In genomic region chr3:106687905-106688304, GRCh38 we compare ENCODE assay signal across 20 cellular contexts.
DNase-seq lines count a peak whose midpoint lies in the region; ATAC-seq, FAIRE-seq and TF ChIP-seq lines count a peak whose summit lies in the region.
"Had no signal": no experiment of that assay in that cellular context is flagged by ENCODE, and none has a peak within 500 bp of the region (broad histone marks: within the 10 kb centered on the region; RNA-seq: fewer than 3 reads in every experiment).

No MANE protein-coding gene starts in this region.

- DNase-seq in HepG2 (ENCODE audit: low spot score) (no peak), right lobe of liver (no peak), IMR-90 (no peak), RWPE2 (ENCODE audit: low spot score) (no peak), smooth muscle cell (lab: John Stamatoyannopoulos, UW; ENCODE audit: unreplicated experiment) (no peak), esophagus muscularis mucosa (ENCODE audit: extremely low spot score) (no peak), coronary artery (ENCODE audit: low spot score) (no peak)
- no peak for DNase-seq in activated T-helper 1 cell treated with anti-CD3 and anti-CD28 coated beads, Interleukin-12 subunit alpha, Interleukin-12 subunit beta, Interleukin-2, Interleukin-4 antibody, amounts not matched to agents 30 ng/mL and 10 ng/mL and 1 ng/mL, durations not matched to agents 14 hours and 24 hours and 36 hours (ENCODE audit: low spot score)
- DNase-seq: CD4-positive, CD25-positive, alpha-beta regulatory T cell; CD8-positive, alpha-beta T cell; DMS153; DND-41; H7 had no signal

- no peak overlapping the region for H2BK20ac ChIP-seq in IMR-90 (ENCODE audit: low read depth, low read length)

- no peaks in the 10 kb centered on the region for H3K9me1 ChIP-seq in IMR-90 (ENCODE audit: insufficient read depth, low read length)

- no peak overlapping the region for H4K8ac ChIP-seq in IMR-90 (ENCODE audit: low read depth in 2 of 2, low read length in 2 of 2)

- H4K91ac ChIP-seq in IMR-90 (ENCODE audit: insufficient read depth, low read depth, low read length), result no peak overlapping the region

- no peaks in the 10 kb centered on the region for H3K27me3 ChIP-seq in HepG2 (ENCODE audit: control insufficient read depth in 1 of 2, insufficient read depth in 2 of 2, low read length in 2 of 2)
- no peaks in the 10 kb centered on the region for H3K27me3 ChIP-seq in right lobe of liver
- H3K27me3 ChIP-seq in IMR-90 (ENCODE audit: control insufficient read depth, insufficient read depth, low read length), result no peaks in the 10 kb centered on the region
- no peaks in the 10 kb centered on the region for H3K27me3 ChIP-seq in RWPE2 (ENCODE audit: insufficient read depth, poor library complexity, severe bottlenecking)
- no peaks in the 10 kb centered on the region for H3K27me3 ChIP-seq in smooth muscle cell (ENCODE audit: low read depth)
- no peaks in the 10 kb centered on the region for H3K27me3 ChIP-seq in esophagus muscularis mucosa
- H3K27me3 ChIP-seq: BLaER1 had no signal

- in situ Hi-C loops in HepG2 (cut with HindIII; ENCODE audit: extremely low pct_ligation_motif_present, low pct_unique_long_range_greater_than_20kb) (no loop called here), IMR-90 (cut with MboI; ENCODE audit: low sequenced_read_pairs) (no loop called here)

- H2AK5ac ChIP-seq in IMR-90 (ENCODE audit: low read depth, low read length), result no peak overlapping the region

- no peak for TF ChIP-seq RAD21 in HepG2 (CRISPR knock-in tag; IDR thresholded peaks at IDR 0.05)
- TF ChIP-seq RAD21 in IMR-90 (IDR thresholded peaks at IDR 0.05; ENCODE audit: low read length), result no peak

- H3K79me1 ChIP-seq in IMR-90 (ENCODE audit: low read depth in 1 of 2, low read length in 2 of 2), result no peaks in the 10 kb centered on the region

- no peaks in the 10 kb centered on the region for H3K27me3 Mint-ChIP-seq in activated T-helper 1 cell treated with anti-CD3 and anti-CD28 coated beads, Interleukin-12 subunit alpha, Interleukin-12 subunit beta, Interleukin-2, Interleukin-4 antibody, amounts not matched to agents 30 ng/mL and 10 ng/mL and 1 ng/mL, durations not matched to agents 14 hours and 24 hours and 36 hours (ENCODE audit: insufficient read depth)

- WGBS in HepG2 (ENCODE audit: low lambda C conversion rate), result 46% methylated on average over 3 of the region's 3 CpGs
- 57% methylated on average over 3 of the region's 3 CpGs for WGBS in right lobe of liver (ENCODE audit: insufficient coverage, low coverage, low lambda C conversion rate, missing lambda C conversion rate)
- WGBS in IMR-90 (ENCODE audit: extremely low coverage in 2 of 2, insufficient read length in 1 of 2), 2 experiments, result no CpG with 5 or more reads among the region's 3 CpGs
- WGBS in smooth muscle cell (ENCODE audit: low lambda C conversion rate), result 91% methylated on average over 3 of the region's 3 CpGs
- WGBS in esophagus muscularis mucosa, result 94% methylated on average over 3 of the region's 3 CpGs

- no peak overlapping the region for H2BK120ac ChIP-seq in IMR-90 (ENCODE audit: low read depth, low read length)

- H3K9me3 Mint-ChIP-seq in activated T-helper 1 cell treated with anti-CD3 and anti-CD28 coated beads, Interleukin-12 subunit alpha, Interleukin-12 subunit beta, Interleukin-2, Interleukin-4 antibody, amounts not matched to agents 30 ng/mL and 10 ng/mL and 1 ng/mL, durations not matched to agents 14 hours and 24 hours and 36 hours, result no peaks in the 10 kb centered on the region
- H3K9me3 Mint-ChIP-seq: CD8-positive, alpha-beta T cell had no signal

- peaks cover 3% of the 10 kb centered on the region for H3F3A ChIP-seq in smooth muscle cell (ENCODE audit: low read depth)

- H3K18ac ChIP-seq in IMR-90 (ENCODE audit: low read depth, low read length), result no peak overlapping the region; the same call in 1 of the 2 replicates

- H3K36me3 ChIP-seq in HepG2 (replicated peaks in 1 of 2; ENCODE audit: control insufficient read depth in 1 of 2, insufficient read depth in 2 of 2, low read length in 2 of 2), result no peaks in the 10 kb centered on the region
- H3K36me3 ChIP-seq in right lobe of liver, result no peaks in the 10 kb centered on the region
- no peaks in the 10 kb centered on the region for H3K36me3 ChIP-seq in IMR-90 (ENCODE audit: control insufficient read depth, insufficient read depth, low read length)
- no peaks in the 10 kb centered on the region for H3K36me3 ChIP-seq in RWPE2 (ENCODE audit: low read depth)
- H3K36me3 ChIP-seq in smooth muscle cell (ENCODE audit: low read depth), result no peaks in the 10 kb centered on the region
- H3K36me3 ChIP-seq in esophagus muscularis mucosa, result no peaks in the 10 kb centered on the region
- H3K36me3 ChIP-seq: BLaER1 had no signal

- TF ChIP-seq POLR2A in HepG2 (IDR thresholded peaks at IDR 0.05; ENCODE audit: insufficient read depth in 1 of 2, low read depth in 2 of 2, low read length in 2 of 2) (no peak), right lobe of liver (IDR thresholded peaks at IDR 0.05) (no peak), IMR-90 (IDR thresholded peaks at IDR 0.05; ENCODE audit: low read depth, low read length) (no peak), esophagus muscularis mucosa (IDR thresholded peaks at IDR 0.05; ENCODE audit: low read depth) (no peak)

- H4K20me1 ChIP-seq in HepG2 (ENCODE audit: insufficient read depth, low read length) (no peaks in the 10 kb centered on the region), IMR-90 (ENCODE audit: insufficient read depth, low read length) (no peaks in the 10 kb centered on the region), smooth muscle cell (ENCODE audit: low read depth) (no peaks in the 10 kb centered on the region)
- H4K20me1 ChIP-seq: BLaER1 had no signal

- H2AK9ac ChIP-seq in IMR-90 (replicated peaks; ENCODE audit: low read depth, low read length, poor library complexity), result no peak overlapping the region

- H3K14ac ChIP-seq in IMR-90 (replicated peaks; ENCODE audit: low read depth, low read length), result no peak overlapping the region

- no peaks in the 10 kb centered on the region for H3K4me1 Mint-ChIP-seq in activated T-helper 1 cell treated with anti-CD3 and anti-CD28 coated beads, Interleukin-12 subunit alpha, Interleukin-12 subunit beta, Interleukin-2, Interleukin-4 antibody, amounts not matched to agents 30 ng/mL and 10 ng/mL and 1 ng/mL, durations not matched to agents 14 hours and 24 hours and 36 hours (ENCODE audit: low read depth)
- H3K4me1 Mint-ChIP-seq: B cell; CD4-positive, CD25-positive, alpha-beta regulatory T cell had no signal

- intact Hi-C loops in HepG2 (cut with micrococcal nuclease; ENCODE audit: unreplicated experiment) (no loop called here), right lobe of liver (cut with DNase I) (no loop called here), IMR-90 (cut with micrococcal nuclease) (no loop called here), esophagus muscularis mucosa (cut with DNase I) (no loop called here)
- intact Hi-C loops in activated T-helper 1 cell treated with anti-CD3 and anti-CD28 coated beads, Interleukin-12 subunit alpha, Interleukin-12 subunit beta, Interleukin-2, Interleukin-4 antibody, amounts not matched to agents 30 ng/mL and 10 ng/mL and 1 ng/mL, durations not matched to agents 14 hours and 24 hours and 36 hours (cut with micrococcal nuclease), result no loop called here

- no peak overlapping the region for H3K4ac ChIP-seq in IMR-90 (ENCODE audit: low read depth, low read length)

- FAIRE-seq in HepG2 (lab: Jason Lieb, UNC), result no peak
- FAIRE-seq: G401.6, GM12892, H1 had no signal

- H3K4me1 ChIP-seq in HepG2 (ENCODE audit: insufficient read depth, low read length), result no peaks in the 10 kb centered on the region
- H3K4me1 ChIP-seq in right lobe of liver, result no peaks in the 10 kb centered on the region
- H3K4me1 ChIP-seq in IMR-90 (ENCODE audit: control insufficient read depth, insufficient read depth, low read length), result no peaks in the 10 kb centered on the region
- peaks cover 42% of the 10 kb centered on the region for H3K4me1 ChIP-seq in RWPE2 (ENCODE audit: insufficient read depth, poor library complexity, severe bottlenecking)
- H3K4me1 ChIP-seq in smooth muscle cell (ENCODE audit: low read depth), result no peaks in the 10 kb centered on the region
- no peaks in the 10 kb centered on the region for H3K4me1 ChIP-seq in esophagus muscularis mucosa
- H3K4me1 ChIP-seq: BLaER1, Caco-2 had no signal

- H3K4me2 ChIP-seq in HepG2 (ENCODE audit: low read depth, low read length) (no peak overlapping the region), IMR-90 (ENCODE audit: low read depth, low read length) (no peak overlapping the region), smooth muscle cell (no peak overlapping the region)
- H3K4me2 ChIP-seq: BLaER1 had no signal

- no peaks in the 10 kb centered on the region for H3K36me3 Mint-ChIP-seq in activated T-helper 1 cell treated with anti-CD3 and anti-CD28 coated beads, Interleukin-12 subunit alpha, Interleukin-12 subunit beta, Interleukin-2, Interleukin-4 antibody, amounts not matched to agents 30 ng/mL and 10 ng/mL and 1 ng/mL, durations not matched to agents 14 hours and 24 hours and 36 hours (ENCODE audit: low read depth)
- H3K36me3 Mint-ChIP-seq: CD4-positive, CD25-positive, alpha-beta regulatory T cell; CD8-positive, alpha-beta T cell had no signal

- no peak for TF ChIP-seq CTCF in HepG2 (CRISPR knock-in tag; IDR thresholded peaks at IDR 0.05)
- TF ChIP-seq CTCF in right lobe of liver (IDR thresholded peaks at IDR 0.05), result no peak
- TF ChIP-seq CTCF in IMR-90 (conservative IDR thresholded peaks at IDR 0.05; ENCODE audit: low read depth, low read length), result no peak
- no peak for TF ChIP-seq CTCF in RWPE2 (IDR thresholded peaks at IDR 0.05; ENCODE audit: poor library complexity, severe bottlenecking)
- TF ChIP-seq CTCF in smooth muscle cell (IDR thresholded peaks at IDR 0.05; ENCODE audit: borderline replicate concordance, insufficient read depth, poor library complexity, severe bottlenecking), result no peak
- TF ChIP-seq CTCF in esophagus muscularis mucosa (IDR thresholded peaks at IDR 0.05), result no peak
- no peak for TF ChIP-seq CTCF in coronary artery (IDR thresholded peaks at IDR 0.05)

- BruUV-seq in HepG2 (replicated peaks; lab: Mats Ljungman, UMichigan) (no TSS peak), IMR-90 (replicated peaks; lab: Mats Ljungman, UMichigan) (no TSS peak)

- no peak for ATAC-seq in HepG2
- ATAC-seq in right lobe of liver, result no peak
- no peak for ATAC-seq in IMR-90 (ENCODE audit: low read depth)
- ATAC-seq in RWPE2 (ENCODE audit: low read depth), result no peak
- ATAC-seq: CD8-positive, alpha-beta T cell had no signal

- H3K9me3 ChIP-seq in HepG2 (ENCODE audit: low read length) (no peaks in the 10 kb centered on the region), right lobe of liver (no peaks in the 10 kb centered on the region), IMR-90 (ENCODE audit: control insufficient read depth, insufficient read depth, low read length) (no peaks in the 10 kb centered on the region), RWPE2 (ENCODE audit: severe bottlenecking) (no peaks in the 10 kb centered on the region), smooth muscle cell (replicated peaks; ENCODE audit: low read depth) (no peaks in the 10 kb centered on the region), esophagus muscularis mucosa (no peaks in the 10 kb centered on the region)
- H3K9me3 ChIP-seq: BLaER1, Caco-2 had no signal

- no peak overlapping the region for H2BK15ac ChIP-seq in IMR-90 (ENCODE audit: low read depth, low read length)

- dilution Hi-C loops in IMR-90 (cut with HindIII; ENCODE audit: low sequenced_read_pairs, unreplicated experiment), result no loop called here

- H3K56ac ChIP-seq in IMR-90 (ENCODE audit: extremely low read depth, insufficient read depth, low read length), result no peak overlapping the region

- H3K23ac ChIP-seq in IMR-90 (ENCODE audit: low read depth, low read length), result no peak overlapping the region

- no peak overlapping the region for H2BK5ac ChIP-seq in IMR-90 (ENCODE audit: low read depth, low read length, poor library complexity, severe bottlenecking)

- H3K4me3 ChIP-seq in HepG2 (replicated peaks in 1 of 3; ENCODE audit: insufficient read depth in 1 of 3, low read depth in 2 of 3, low read length in 3 of 3) (no peak overlapping the region), right lobe of liver (no peak overlapping the region), IMR-90 (ENCODE audit: insufficient read depth, low read depth, low read length) (no peak overlapping the region), RWPE2 (ENCODE audit: severe bottlenecking) (no peak overlapping the region), smooth muscle cell (no peak overlapping the region), esophagus muscularis mucosa (no peak overlapping the region), coronary artery (no peak overlapping the region)
- H3K4me3 ChIP-seq: BLaER1 had no signal

- H2AFZ ChIP-seq in HepG2 (ENCODE audit: low read length) (no peak overlapping the region), IMR-90 (replicated peaks; ENCODE audit: low read length, poor library complexity) (no peak overlapping the region), smooth muscle cell (ENCODE audit: low read depth) (no peak overlapping the region)

- H3K79me2 ChIP-seq in HepG2 (ENCODE audit: insufficient read depth, low read length), result no peaks in the 10 kb centered on the region
- H3K79me2 ChIP-seq in smooth muscle cell (ENCODE audit: low read depth), result no peaks in the 10 kb centered on the region

- H3K4me3 Mint-ChIP-seq in activated T-helper 1 cell treated with anti-CD3 and anti-CD28 coated beads, Interleukin-12 subunit alpha, Interleukin-12 subunit beta, Interleukin-2, Interleukin-4 antibody, amounts not matched to agents 30 ng/mL and 10 ng/mL and 1 ng/mL, durations not matched to agents 14 hours and 24 hours and 36 hours, result no peak overlapping the region
- H3K4me3 Mint-ChIP-seq: B cell; CD4-positive, CD25-positive, alpha-beta regulatory T cell; CD8-positive, alpha-beta T cell had no signal

- no peak overlapping the region for H3K27ac ChIP-seq in HepG2 (ENCODE audit: extremely low read length, insufficient read depth, low read length)
- no peak overlapping the region for H3K27ac ChIP-seq in right lobe of liver
- no peak overlapping the region for H3K27ac ChIP-seq in IMR-90 (ENCODE audit: insufficient read depth, low read length)
- H3K27ac ChIP-seq in RWPE2 (ENCODE audit: poor library complexity, severe bottlenecking), result peak overlapping the region; percentile 57
- H3K27ac ChIP-seq in smooth muscle cell (ENCODE audit: low read depth), result peak overlapping the region; percentile 10
- H3K27ac ChIP-seq in esophagus muscularis mucosa (replicated peaks in 1 of 4), result no peak overlapping the region
- H3K27ac ChIP-seq in coronary artery, result no peak overlapping the region
- H3K27ac ChIP-seq: BLaER1, C4-2B had no signal

- H3K27ac Mint-ChIP-seq in activated T-helper 1 cell treated with anti-CD3 and anti-CD28 coated beads, Interleukin-12 subunit alpha, Interleukin-12 subunit beta, Interleukin-2, Interleukin-4 antibody, amounts not matched to agents 30 ng/mL and 10 ng/mL and 1 ng/mL, durations not matched to agents 14 hours and 24 hours and 36 hours, result no peak overlapping the region
- H3K27ac Mint-ChIP-seq: B cell; CD4-positive, CD25-positive, alpha-beta regulatory T cell; CD8-positive, alpha-beta T cell had no signal

- CTCF ChIA-PET in HepG2 (lab: Yijun Ruan, JAX; ENCODE audit: low intra/inter-chr PET ratio, low total read pairs), result no interaction called here
- CTCF ChIA-PET in IMR-90 (lab: Yijun Ruan, JAX), result interaction anchor here (0.6 to 1.0 kb wide), 4 partner anchors 37 to 1067 kb away, joined by 3 read pairs; no protein-coding TSS in a partner anchor

- TF ChIP-seq EP300 in HepG2 (IDR thresholded peaks at IDR 0.05; ENCODE audit: low read depth in 2 of 2, low read length in 2 of 2) (no peak), HepG2 (CRISPR knock-in tag; IDR thresholded peaks at IDR 0.05; ENCODE audit: borderline replicate concordance) (no peak), esophagus muscularis mucosa (IDR thresholded peaks at IDR 0.05) (no peak)

- no peak overlapping the region for H4K5ac ChIP-seq in IMR-90 (ENCODE audit: low read depth, low read length)

- H3K9ac ChIP-seq in HepG2 (ENCODE audit: insufficient read depth, low read depth, low read length), result no peak overlapping the region
- H3K9ac ChIP-seq in IMR-90 (ENCODE audit: low read depth, low read length), result no peak overlapping the region
- no peak overlapping the region for H3K9ac ChIP-seq in smooth muscle cell (ENCODE audit: low read depth)
- H3K9ac ChIP-seq: BLaER1 had no signal

- POLR2A ChIA-PET in HepG2 (lab: Yijun Ruan, JAX) (no interaction called here), IMR-90 (lab: Charles Lee; ENCODE audit: unreplicated experiment) (no interaction called here)

Comparison
In these comparisons a context has a peak if more than half of its experiments do, and no peak if none do; other contexts are left out.
1. H3K27ac ChIP-seq: peak in RWPE2 (single experiment) and smooth muscle cell (single experiment); none in HepG2 (single experiment), right lobe of liver (0 of 3), IMR-90 (single experiment), esophagus muscularis mucosa (0 of 4) and coronary artery (0 of 2).